Comparison of ENCODE assay signal across 1 cellular context in the genomic region with DNA sequence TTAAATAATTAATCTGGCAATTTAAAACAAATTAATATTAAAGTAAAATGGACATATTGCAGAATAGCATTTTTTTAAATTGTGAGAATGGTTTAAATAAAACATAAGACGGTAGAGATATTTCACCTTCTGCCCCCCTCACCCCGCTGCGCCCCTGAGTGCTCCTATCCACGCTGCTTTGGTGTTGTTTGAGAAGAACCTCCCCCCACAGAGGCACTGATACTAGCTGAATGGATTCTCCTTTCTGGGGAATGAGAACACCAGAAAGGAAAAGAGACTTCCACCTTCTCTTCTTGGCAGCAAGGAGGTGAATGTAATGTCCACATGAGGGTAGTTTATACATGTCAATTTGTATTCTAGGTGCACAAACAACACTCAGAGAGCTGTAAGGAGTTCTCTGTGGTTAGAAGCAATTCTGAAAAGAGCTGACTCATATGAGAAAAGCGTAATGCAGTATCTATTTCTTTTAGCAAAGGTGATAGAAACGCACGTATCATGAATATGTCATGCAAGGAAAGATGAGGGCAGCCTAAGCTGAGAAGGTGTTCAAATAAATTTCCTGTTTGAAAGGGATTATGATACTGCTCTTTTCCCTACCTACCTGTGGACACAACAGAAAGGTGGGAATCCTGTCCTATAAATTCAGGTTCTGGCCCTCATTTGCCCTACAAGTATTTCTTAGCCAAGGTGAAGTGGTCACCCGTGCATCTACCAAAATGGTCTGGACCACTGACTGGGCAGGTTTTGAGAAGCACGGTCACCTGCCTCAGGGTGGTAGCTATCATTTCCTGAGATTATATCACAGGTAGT.
TF ChIP-seq lines count a peak whose summit lies in the region.

No MANE protein-coding gene starts in this region.

TF ChIP-seq in K562, 482 proteins besides CTCF, POLR2A, EP300 and RAD21 (continued from another document and continues in another):
- TF ChIP-seq ZNF316 (IDR thresholded peaks at IDR 0.05) (peak; percentile 97), MTA1 (IDR thresholded peaks at IDR 0.05; ENCODE audit: borderline replicate concordance) (no peak), RBM34 (IDR thresholded peaks at IDR 0.05; ENCODE audit: borderline replicate concordance, insufficient read depth, low read length) (no peak), SREBF2 (CRISPR knock-in tag; IDR thresholded peaks at IDR 0.05) (no peak), BRCA1 (IDR thresholded peaks at IDR 0.05) (no peak), BRCA1 (CRISPR knock-in tag; IDR thresholded peaks at IDR 0.05) (no peak), MAZ (CRISPR knock-in tag; conservative IDR thresholded peaks at IDR 0.05 in 1 of 2, IDR thresholded peaks at IDR 0.05 in 1 of 2) (no peak), ZNF324 (CRISPR knock-in tag; IDR thresholded peaks at IDR 0.05) (no peak), ARHGAP35 (IDR thresholded peaks at IDR 0.05; ENCODE audit: partially characterized antibody) (no peak), NRF1 (conservative IDR thresholded peaks at IDR 0.05 in 1 of 2, IDR thresholded peaks at IDR 0.05 in 1 of 2) (no peak), DPF2 (IDR thresholded peaks at IDR 0.05) (peak; percentile 50; the same call in 1 of the 2 replicates), CHD4 (IDR thresholded peaks at IDR 0.05; ENCODE audit: insufficient read depth, insufficient replicate concordance, low read depth, low read length, poor library complexity, severe bottlenecking) (no peak), ZNF551 (CRISPR knock-in tag; IDR thresholded peaks at IDR 0.05) (no peak), RBFOX2 (IDR thresholded peaks at IDR 0.05; ENCODE audit: low read depth, low read length) (no peak), BDP1 (IDR thresholded peaks at IDR 0.05; ENCODE audit: insufficient read depth, insufficient read length) (no peak), ESRRA (IDR thresholded peaks at IDR 0.05; ENCODE audit: borderline replicate concordance, low read depth) (no peak), FOXA1 (IDR thresholded peaks at IDR 0.05; ENCODE audit: borderline replicate concordance) (no peak), CHD2 (IDR thresholded peaks at IDR 0.05; ENCODE audit: low read depth, low read length) (no peak), POLR2AphosphoS2 (IDR thresholded peaks at IDR 0.05; ENCODE audit: low read length) (no peak), MAFG (tag; conservative IDR thresholded peaks at IDR 0.05) (peak; percentile 90), RBM25 (IDR thresholded peaks at IDR 0.05; ENCODE audit: low read depth, low read length, severe bottlenecking) (no peak), BCL6 (CRISPR knock-in tag; IDR thresholded peaks at IDR 0.05) (no peak), C11orf30 (IDR thresholded peaks at IDR 0.05; ENCODE audit: low read depth) (peak; percentile 95), SMARCA5 (IDR thresholded peaks at IDR 0.05) (no peak), SP2 (IDR thresholded peaks at IDR 0.05; ENCODE audit: extremely low read depth, low read depth, low read length, poor library complexity, severe bottlenecking) (no peak)
- TF ChIP-seq, protein P1, sequence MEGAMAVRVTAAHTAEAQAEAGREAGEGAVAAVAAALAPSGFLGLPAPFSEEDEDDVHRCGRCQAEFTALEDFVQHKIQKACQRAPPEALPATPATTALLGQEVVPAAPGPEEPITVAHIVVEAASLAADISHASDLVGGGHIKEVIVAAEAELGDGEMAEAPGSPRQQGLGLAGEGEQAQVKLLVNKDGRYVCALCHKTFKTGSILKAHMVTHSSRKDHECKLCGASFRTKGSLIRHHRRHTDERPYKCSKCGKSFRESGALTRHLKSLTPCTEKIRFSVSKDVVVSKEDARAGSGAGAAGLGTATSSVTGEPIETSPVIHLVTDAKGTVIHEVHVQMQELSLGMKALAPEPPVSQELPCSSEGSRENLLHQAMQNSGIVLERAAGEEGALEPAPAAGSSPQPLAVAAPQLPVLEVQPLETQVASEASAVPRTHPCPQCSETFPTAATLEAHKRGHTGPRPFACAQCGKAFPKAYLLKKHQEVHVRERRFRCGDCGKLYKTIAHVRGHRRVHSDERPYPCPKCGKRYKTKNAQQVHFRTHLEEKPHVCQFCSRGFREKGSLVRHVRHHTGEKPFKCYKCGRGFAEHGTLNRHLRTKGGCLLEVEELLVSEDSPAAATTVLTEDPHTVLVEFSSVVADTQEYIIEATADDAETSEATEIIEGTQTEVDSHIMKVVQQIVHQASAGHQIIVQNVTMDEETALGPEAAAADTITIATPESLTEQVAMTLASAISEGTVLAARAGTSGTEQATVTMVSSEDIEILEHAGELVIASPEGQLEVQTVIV (CRISPR knock-in tag; IDR thresholded peaks at IDR 0.05; ENCODE audit: borderline replicate concordance), result no peak
- TF ChIP-seq, protein P2, sequence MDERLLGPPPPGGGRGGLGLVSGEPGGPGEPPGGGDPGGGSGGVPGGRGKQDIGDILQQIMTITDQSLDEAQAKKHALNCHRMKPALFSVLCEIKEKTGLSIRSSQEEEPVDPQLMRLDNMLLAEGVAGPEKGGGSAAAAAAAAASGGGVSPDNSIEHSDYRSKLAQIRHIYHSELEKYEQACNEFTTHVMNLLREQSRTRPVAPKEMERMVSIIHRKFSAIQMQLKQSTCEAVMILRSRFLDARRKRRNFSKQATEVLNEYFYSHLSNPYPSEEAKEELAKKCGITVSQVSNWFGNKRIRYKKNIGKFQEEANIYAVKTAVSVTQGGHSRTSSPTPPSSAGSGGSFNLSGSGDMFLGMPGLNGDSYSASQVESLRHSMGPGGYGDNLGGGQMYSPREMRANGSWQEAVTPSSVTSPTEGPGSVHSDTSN (CRISPR knock-in tag; IDR thresholded peaks at IDR 0.05; ENCODE audit: low read depth), result no peak
- TF ChIP-seq, protein P2 (tag; conservative IDR thresholded peaks at IDR 0.05; ENCODE audit: low read depth), result no peak
- TF ChIP-seq, protein P3, sequence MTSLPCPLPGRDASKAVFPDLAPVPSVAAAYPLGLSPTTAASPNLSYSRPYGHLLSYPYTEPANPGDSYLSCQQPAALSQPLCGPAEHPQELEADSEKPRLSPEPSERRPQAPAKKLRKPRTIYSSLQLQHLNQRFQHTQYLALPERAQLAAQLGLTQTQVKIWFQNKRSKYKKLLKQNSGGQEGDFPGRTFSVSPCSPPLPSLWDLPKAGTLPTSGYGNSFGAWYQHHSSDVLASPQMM (CRISPR knock-in tag; IDR thresholded peaks at IDR 0.05), result no peak
- TF ChIP-seq, protein P4, sequence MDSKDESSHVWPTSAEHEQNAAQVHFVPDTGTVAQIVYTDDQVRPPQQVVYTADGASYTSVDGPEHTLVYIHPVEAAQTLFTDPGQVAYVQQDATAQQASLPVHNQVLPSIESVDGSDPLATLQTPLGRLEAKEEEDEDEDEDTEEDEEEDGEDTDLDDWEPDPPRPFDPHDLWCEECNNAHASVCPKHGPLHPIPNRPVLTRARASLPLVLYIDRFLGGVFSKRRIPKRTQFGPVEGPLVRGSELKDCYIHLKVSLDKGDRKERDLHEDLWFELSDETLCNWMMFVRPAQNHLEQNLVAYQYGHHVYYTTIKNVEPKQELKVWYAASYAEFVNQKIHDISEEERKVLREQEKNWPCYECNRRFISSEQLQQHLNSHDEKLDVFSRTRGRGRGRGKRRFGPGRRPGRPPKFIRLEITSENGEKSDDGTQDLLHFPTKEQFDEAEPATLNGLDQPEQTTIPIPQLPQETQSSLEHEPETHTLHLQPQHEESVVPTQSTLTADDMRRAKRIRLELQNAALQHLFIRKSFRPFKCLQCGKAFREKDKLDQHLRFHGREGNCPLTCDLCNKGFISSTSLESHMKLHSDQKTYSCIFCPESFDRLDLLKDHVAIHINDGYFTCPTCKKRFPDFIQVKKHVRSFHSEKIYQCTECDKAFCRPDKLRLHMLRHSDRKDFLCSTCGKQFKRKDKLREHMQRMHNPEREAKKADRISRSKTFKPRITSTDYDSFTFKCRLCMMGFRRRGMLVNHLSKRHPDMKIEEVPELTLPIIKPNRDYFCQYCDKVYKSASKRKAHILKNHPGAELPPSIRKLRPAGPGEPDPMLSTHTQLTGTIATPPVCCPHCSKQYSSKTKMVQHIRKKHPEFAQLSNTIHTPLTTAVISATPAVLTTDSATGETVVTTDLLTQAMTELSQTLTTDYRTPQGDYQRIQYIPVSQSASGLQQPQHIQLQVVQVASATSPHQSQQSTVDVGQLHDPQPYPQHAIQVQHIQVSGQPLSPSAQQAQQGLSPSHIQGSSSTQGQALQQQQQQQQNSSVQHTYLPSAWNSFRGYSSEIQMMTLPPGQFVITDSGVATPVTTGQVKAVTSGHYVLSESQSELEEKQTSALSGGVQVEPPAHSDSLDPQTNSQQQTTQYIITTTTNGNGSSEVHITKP (IDR thresholded peaks at IDR 0.05; ENCODE audit: partially characterized antibody), result peak; percentile 85
- TF ChIP-seq, protein P5, sequence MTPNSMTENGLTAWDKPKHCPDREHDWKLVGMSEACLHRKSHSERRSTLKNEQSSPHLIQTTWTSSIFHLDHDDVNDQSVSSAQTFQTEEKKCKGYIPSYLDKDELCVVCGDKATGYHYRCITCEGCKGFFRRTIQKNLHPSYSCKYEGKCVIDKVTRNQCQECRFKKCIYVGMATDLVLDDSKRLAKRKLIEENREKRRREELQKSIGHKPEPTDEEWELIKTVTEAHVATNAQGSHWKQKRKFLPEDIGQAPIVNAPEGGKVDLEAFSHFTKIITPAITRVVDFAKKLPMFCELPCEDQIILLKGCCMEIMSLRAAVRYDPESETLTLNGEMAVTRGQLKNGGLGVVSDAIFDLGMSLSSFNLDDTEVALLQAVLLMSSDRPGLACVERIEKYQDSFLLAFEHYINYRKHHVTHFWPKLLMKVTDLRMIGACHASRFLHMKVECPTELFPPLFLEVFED (CRISPR knock-in tag; conservative IDR thresholded peaks at IDR 0.05), result no peak
- TF ChIP-seq, protein P6, sequence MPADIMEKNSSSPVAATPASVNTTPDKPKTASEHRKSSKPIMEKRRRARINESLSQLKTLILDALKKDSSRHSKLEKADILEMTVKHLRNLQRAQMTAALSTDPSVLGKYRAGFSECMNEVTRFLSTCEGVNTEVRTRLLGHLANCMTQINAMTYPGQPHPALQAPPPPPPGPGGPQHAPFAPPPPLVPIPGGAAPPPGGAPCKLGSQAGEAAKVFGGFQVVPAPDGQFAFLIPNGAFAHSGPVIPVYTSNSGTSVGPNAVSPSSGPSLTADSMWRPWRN (IDR thresholded peaks at IDR 0.05; ENCODE audit: low read depth), result no peak
- TF ChIP-seq, protein P7, sequence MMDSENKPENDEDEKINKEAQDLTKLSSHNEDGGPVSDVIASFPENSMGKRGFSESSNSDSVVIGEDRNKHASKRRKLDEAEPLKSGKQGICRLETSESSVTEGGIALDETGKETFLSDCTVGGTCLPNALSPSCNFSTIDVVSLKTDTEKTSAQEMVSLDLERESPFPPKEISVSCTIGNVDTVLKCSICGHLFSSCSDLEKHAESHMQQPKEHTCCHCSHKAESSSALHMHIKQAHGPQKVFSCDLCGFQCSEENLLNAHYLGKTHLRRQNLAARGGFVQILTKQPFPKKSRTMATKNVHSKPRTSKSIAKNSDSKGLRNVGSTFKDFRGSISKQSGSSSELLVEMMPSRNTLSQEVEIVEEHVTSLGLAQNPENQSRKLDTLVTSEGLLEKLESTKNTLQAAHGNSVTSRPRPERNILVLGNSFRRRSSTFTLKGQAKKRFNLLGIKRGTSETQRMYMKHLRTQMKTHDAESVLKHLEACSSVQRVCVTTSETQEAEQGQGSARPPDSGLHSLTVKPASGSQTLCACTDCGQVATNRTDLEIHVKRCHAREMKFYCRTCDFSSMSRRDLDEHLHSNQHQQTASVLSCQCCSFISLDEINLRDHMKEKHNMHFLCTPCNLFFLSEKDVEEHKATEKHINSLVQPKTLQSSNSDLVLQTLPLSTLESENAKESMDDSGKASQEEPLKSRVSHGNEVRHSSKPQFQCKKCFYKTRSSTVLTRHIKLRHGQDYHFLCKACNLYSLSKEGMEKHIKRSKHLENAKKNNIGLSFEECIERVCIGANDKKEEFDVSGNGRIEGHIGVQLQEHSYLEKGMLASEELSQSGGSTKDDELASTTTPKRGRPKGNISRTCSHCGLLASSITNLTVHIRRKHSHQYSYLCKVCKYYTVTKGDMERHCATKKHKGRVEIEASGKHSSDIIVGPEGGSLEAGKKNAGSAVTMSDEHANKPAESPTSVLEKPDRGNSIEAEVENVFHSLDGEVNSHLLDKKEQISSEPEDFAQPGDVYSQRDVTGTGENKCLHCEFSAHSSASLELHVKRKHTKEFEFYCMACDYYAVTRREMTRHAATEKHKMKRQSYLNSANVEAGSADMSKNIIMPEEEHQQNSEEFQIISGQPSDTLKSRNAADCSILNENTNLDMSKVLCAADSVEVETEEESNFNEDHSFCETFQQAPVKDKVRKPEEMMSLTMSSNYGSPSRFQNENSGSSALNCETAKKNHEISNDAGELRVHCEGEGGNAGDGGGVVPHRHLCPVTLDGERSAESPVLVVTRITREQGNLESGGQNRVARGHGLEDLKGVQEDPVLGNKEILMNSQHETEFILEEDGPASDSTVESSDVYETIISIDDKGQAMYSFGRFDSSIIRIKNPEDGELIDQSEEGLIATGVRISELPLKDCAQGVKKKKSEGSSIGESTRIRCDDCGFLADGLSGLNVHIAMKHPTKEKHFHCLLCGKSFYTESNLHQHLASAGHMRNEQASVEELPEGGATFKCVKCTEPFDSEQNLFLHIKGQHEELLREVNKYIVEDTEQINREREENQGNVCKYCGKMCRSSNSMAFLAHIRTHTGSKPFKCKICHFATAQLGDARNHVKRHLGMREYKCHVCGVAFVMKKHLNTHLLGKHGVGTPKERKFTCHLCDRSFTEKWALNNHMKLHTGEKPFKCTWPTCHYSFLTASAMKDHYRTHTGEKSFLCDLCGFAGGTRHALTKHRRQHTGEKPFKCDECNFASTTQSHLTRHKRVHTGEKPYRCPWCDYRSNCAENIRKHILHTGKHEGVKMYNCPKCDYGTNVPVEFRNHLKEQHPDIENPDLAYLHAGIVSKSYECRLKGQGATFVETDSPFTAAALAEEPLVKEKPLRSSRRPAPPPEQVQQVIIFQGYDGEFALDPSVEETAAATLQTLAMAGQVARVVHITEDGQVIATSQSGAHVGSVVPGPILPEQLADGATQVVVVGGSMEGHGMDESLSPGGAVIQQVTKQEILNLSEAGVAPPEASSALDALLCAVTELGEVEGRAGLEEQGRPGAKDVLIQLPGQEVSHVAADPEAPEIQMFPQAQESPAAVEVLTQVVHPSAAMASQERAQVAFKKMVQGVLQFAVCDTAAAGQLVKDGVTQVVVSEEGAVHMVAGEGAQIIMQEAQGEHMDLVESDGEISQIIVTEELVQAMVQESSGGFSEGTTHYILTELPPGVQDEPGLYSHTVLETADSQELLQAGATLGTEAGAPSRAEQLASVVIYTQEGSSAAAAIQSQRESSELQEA (IDR thresholded peaks at IDR 0.05; ENCODE audit: low read depth), result no peak
- TF ChIP-seq, protein P8, sequence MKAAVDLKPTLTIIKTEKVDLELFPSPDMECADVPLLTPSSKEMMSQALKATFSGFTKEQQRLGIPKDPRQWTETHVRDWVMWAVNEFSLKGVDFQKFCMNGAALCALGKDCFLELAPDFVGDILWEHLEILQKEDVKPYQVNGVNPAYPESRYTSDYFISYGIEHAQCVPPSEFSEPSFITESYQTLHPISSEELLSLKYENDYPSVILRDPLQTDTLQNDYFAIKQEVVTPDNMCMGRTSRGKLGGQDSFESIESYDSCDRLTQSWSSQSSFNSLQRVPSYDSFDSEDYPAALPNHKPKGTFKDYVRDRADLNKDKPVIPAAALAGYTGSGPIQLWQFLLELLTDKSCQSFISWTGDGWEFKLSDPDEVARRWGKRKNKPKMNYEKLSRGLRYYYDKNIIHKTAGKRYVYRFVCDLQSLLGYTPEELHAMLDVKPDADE (conservative IDR thresholded peaks at IDR 0.05; ENCODE audit: control insufficient read depth, low read depth, low read length), result no peak
